In genomic region chr4:3375688-3376087, GRCh38 we compare ENCODE assay signal across 11 cellular contexts.
A peak's percentile ranks its signal among the peaks of the same experiment; 100 is the strongest.
DNase-seq lines count a peak whose midpoint lies in the region; ATAC-seq lines count a peak whose summit lies in the region.
"Had no signal": no experiment of that assay in that cellular context is flagged by ENCODE, and none has a peak within 500 bp of the region (broad histone marks: within the 10 kb centered on the region; RNA-seq: fewer than 3 reads in every experiment).

No MANE protein-coding gene starts in this region.

- H3K18ac ChIP-seq in trophoblast cell (ENCODE audit: low read length), result no peak overlapping the region

- H3K4me3 ChIP-seq in trophoblast cell (ENCODE audit: low read depth, low read length), result no peak overlapping the region
- H3K4me3 ChIP-seq: Peyer's patch had no signal

- in situ Hi-C loops in G401 (cut with HindIII; ENCODE audit: low sequenced_read_pairs), result no loop called here

- DNase-seq in G401 (ENCODE audit: low spot score) (peak; percentile 21), NCI-H2029 treated with DMSO at 0.1 percent for 48 hours (lab: John Stamatoyannopoulos, UW) (peak; percentile 53), astrocyte of the hippocampus (ENCODE audit: low read depth, low spot score) (peak; percentile 89), myocyte (ENCODE audit: low read depth) (peak; percentile 97), GF-D8 (lab: John Stamatoyannopoulos, UW) (no peak), trophoblast cell (no peak), SW480 (ENCODE audit: low spot score) (no peak)
- DNase-seq: stimulated activated CD4-positive, alpha-beta T cell treated with anti-CD3 and anti-CD28 coated beads, Interleukin-2, amount 100 ng/mL, for 24 hours had no signal

- no peak for ATAC-seq in HG03280 (IDR thresholded peaks at IDR 0.05; ENCODE audit: unreplicated experiment)
- ATAC-seq: activated T-helper 17 cell treated with anti-CD3 and anti-CD28 coated beads, Interleukin-2, amount 50 U/mL, for 72 hours had no signal

- no peak overlapping the region for H4K91ac ChIP-seq in trophoblast cell (ENCODE audit: low read depth, low read length)

- no peak overlapping the region for H2BK120ac ChIP-seq in trophoblast cell (ENCODE audit: insufficient read depth, low read length, poor library complexity)

- H4K8ac ChIP-seq in trophoblast cell (ENCODE audit: low read depth, low read length), result no peak overlapping the region

- H3K79me1 ChIP-seq in trophoblast cell (ENCODE audit: low read length), result no peaks in the 10 kb centered on the region

- H4K12ac ChIP-seq in trophoblast cell (ENCODE audit: low read depth, low read length), result no peak overlapping the region

- no peak overlapping the region for H3K9ac ChIP-seq in trophoblast cell (ENCODE audit: low read length)

- no peak overlapping the region for H2AK5ac ChIP-seq in trophoblast cell (ENCODE audit: low read length)

- H3K4ac ChIP-seq in trophoblast cell (ENCODE audit: low read depth, low read length), result no peak overlapping the region

- no peaks in the 10 kb centered on the region for H3K4me1 ChIP-seq in trophoblast cell (ENCODE audit: control insufficient read depth in 1 of 2, insufficient read depth in 2 of 2, low read length in 2 of 2)
- H3K4me1 ChIP-seq: Peyer's patch had no signal

- H2BK5ac ChIP-seq in trophoblast cell (ENCODE audit: low read depth, low read length, poor library complexity), result no peak overlapping the region

- no peak overlapping the region for H2AFZ ChIP-seq in trophoblast cell (ENCODE audit: insufficient read depth, low read length, poor library complexity)

- H3K4me2 ChIP-seq in trophoblast cell (ENCODE audit: low read length), result no peak overlapping the region

- H2BK12ac ChIP-seq in trophoblast cell (ENCODE audit: low read length), result no peak overlapping the region

- H3K79me2 ChIP-seq in trophoblast cell (ENCODE audit: control insufficient read depth, insufficient read depth, low read length, poor library complexity), result no peaks in the 10 kb centered on the region

- H3K23ac ChIP-seq in trophoblast cell (ENCODE audit: low read length), result no peak overlapping the region

- H3K14ac ChIP-seq in trophoblast cell (ENCODE audit: low read length), result no peak overlapping the region

- peaks cover 8 to 15% of the 10 kb centered on the region in 2 experiments for H3K36me3 ChIP-seq in trophoblast cell (ENCODE audit: control insufficient read depth in 1 of 2, insufficient read depth in 2 of 2, low read length in 2 of 2)
- H3K36me3 ChIP-seq: Peyer's patch had no signal

- H3K9me3 ChIP-seq in trophoblast cell (ENCODE audit: insufficient read depth, low read depth, low read length), result peaks cover 9% of the 10 kb centered on the region

- H3K27ac ChIP-seq in trophoblast cell (ENCODE audit: low read depth, low read length), result no peak overlapping the region
- H3K27ac ChIP-seq: Peyer's patch had no signal

- no peaks in the 10 kb centered on the region for H3K27me3 ChIP-seq in trophoblast cell (ENCODE audit: insufficient read depth, low read length)
- H3K27me3 ChIP-seq: Peyer's patch had no signal

- no CpG with 5 or more reads among the region's 7 CpGs for WGBS in trophoblast cell (ENCODE audit: extremely low coverage, insufficient coverage, insufficient read length)

Comparison
In these comparisons a context has a peak if more than half of its experiments do, and no peak if none do; other contexts are left out.
1. DNase-seq: peak in G401 (single experiment), NCI-H2029 treated with DMSO at 0.1 percent for 48 hours (single experiment), astrocyte of the hippocampus (single experiment) and myocyte (single experiment); none in GF-D8 (single experiment), trophoblast cell (0 of 2) and SW480 (single experiment).